ENCODE assay signal across 1 cellular context in the genomic region with DNA sequence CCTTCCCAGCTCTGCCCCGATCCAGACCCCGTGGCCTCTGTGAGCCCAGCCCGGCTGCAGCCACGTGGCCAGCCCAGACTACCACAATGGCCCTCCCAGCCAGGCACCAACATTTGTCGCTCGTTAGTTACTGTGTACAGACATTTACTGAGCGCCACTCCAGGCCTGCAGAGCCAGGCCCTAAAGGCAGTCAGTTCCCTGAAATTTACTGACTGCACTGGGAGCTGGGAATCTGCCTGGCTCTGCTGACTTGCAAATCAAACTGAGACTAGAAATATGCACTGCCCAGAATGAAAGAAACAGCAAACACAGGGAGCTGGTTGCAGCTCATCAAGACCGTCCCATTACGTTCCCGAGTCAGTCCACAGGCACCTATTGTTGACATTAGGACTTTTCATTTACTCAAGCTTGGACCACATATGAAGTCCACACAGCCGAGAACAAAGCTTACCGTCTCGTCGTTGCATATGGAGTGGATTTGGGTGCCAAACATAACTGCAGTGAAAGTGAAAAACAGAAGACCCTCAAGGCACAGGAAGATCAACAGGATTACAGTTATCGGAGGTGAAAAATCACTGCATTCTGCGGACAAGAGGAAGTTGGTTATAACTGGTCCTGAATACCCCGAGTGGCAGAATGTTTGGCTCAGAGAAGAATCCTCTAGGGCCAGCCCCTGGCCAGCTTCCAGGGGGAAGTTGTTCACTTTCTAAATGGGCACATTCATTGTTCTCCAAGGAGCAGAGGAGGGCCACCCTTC.
TF ChIP-seq lines count a peak whose summit lies in the region.

No MANE protein-coding gene starts in this region.

TF ChIP-seq in HepG2, 621 proteins besides CTCF, POLR2A, EP300 and RAD21 (continued from another document):
- TF ChIP-seq TFE3 (CRISPR knock-in tag; IDR thresholded peaks at IDR 0.05) (no peak), BCL6 (CRISPR knock-in tag; IDR thresholded peaks at IDR 0.05) (no peak; the same call in none of the 2 replicates), KAT2B (IDR thresholded peaks at IDR 0.05; ENCODE audit: borderline replicate concordance, low read depth, low read length) (no peak), CAMTA2 (CRISPR knock-in tag; IDR thresholded peaks at IDR 0.05; ENCODE audit: borderline replicate concordance) (no peak), TCF12 (IDR thresholded peaks at IDR 0.05) (no peak), TCF12 (CRISPR knock-in tag; IDR thresholded peaks at IDR 0.05) (0 out of 2 replicates have a peak, but pooled peaks have one; percentile 8), ZNF589 (CRISPR knock-in tag; conservative IDR thresholded peaks at IDR 0.05) (0 out of 2 replicates have a peak, but pooled peaks have one; percentile 63), FOXP1 (IDR thresholded peaks at IDR 0.05) (no peak), FOXP1 (CRISPR knock-in tag; IDR thresholded peaks at IDR 0.05) (peak; percentile 55; the same call in 1 of the 2 replicates), SIN3A (IDR thresholded peaks at IDR 0.05; ENCODE audit: borderline replicate concordance, low read depth, low read length) (peak; percentile 48; the same call in 1 of the 2 replicates), PCBP2 (optimal IDR thresholded peaks at IDR 0.05; ENCODE audit: low read depth, low read length, poor library complexity, severe bottlenecking) (no peak), DNMT3B (CRISPR knock-in tag; conservative IDR thresholded peaks at IDR 0.05) (no peak), GABPA (IDR thresholded peaks at IDR 0.05; ENCODE audit: low read depth, low read length) (no peak), GABPA (CRISPR knock-in tag; IDR thresholded peaks at IDR 0.05; ENCODE audit: low read depth) (peak; percentile 62; the same call in 1 of the 2 replicates), ZNF335 (CRISPR knock-in tag; IDR thresholded peaks at IDR 0.05) (peak; percentile 68), BCLAF1 (IDR thresholded peaks at IDR 0.05) (no peak)
- TF ChIP-seq, protein P1, sequence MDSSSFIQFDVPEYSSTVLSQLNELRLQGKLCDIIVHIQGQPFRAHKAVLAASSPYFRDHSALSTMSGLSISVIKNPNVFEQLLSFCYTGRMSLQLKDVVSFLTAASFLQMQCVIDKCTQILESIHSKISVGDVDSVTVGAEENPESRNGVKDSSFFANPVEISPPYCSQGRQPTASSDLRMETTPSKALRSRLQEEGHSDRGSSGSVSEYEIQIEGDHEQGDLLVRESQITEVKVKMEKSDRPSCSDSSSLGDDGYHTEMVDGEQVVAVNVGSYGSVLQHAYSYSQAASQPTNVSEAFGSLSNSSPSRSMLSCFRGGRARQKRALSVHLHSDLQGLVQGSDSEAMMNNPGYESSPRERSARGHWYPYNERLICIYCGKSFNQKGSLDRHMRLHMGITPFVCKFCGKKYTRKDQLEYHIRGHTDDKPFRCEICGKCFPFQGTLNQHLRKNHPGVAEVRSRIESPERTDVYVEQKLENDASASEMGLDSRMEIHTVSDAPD (CRISPR knock-in tag; IDR thresholded peaks at IDR 0.05), result 0 out of 2 replicates have a peak, but pooled peaks have one; percentile 14
- TF ChIP-seq, protein P2, sequence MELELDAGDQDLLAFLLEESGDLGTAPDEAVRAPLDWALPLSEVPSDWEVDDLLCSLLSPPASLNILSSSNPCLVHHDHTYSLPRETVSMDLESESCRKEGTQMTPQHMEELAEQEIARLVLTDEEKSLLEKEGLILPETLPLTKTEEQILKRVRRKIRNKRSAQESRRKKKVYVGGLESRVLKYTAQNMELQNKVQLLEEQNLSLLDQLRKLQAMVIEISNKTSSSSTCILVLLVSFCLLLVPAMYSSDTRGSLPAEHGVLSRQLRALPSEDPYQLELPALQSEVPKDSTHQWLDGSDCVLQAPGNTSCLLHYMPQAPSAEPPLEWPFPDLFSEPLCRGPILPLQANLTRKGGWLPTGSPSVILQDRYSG (CRISPR knock-in tag; IDR thresholded peaks at IDR 0.05), result no peak
- TF ChIP-seq, protein P3, sequence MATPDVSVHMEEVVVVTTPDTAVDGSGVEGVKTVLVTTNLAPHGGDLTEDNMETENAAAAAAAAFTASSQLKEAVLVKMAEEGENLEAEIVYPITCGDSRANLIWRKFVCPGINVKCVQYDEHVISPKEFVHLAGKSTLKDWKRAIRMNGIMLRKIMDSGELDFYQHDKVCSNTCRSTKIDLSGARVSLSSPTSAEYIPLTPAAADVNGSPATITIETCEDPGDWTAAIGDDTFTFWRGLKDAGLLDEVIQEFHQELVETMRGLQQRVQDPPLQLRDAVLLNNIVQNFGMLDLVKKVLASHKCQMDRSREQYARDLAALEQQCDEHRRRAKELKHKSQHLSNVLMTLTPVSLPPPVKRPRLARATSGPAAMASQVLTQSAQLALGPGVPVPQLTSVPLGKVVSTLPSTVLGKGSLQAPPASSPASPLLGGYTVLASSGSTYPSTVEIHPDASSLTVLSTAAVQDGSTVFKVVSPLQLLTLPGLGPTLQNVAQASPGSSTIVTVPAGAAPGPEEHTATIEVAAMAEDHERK (CRISPR knock-in tag; IDR thresholded peaks at IDR 0.05; ENCODE audit: low read depth), result no peak
- TF ChIP-seq, protein P4, sequence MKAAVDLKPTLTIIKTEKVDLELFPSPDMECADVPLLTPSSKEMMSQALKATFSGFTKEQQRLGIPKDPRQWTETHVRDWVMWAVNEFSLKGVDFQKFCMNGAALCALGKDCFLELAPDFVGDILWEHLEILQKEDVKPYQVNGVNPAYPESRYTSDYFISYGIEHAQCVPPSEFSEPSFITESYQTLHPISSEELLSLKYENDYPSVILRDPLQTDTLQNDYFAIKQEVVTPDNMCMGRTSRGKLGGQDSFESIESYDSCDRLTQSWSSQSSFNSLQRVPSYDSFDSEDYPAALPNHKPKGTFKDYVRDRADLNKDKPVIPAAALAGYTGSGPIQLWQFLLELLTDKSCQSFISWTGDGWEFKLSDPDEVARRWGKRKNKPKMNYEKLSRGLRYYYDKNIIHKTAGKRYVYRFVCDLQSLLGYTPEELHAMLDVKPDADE (CRISPR knock-in tag; IDR thresholded peaks at IDR 0.05), result no peak
